Comparison of ENCODE assay signal across 14 cellular contexts in the genomic region with DNA sequence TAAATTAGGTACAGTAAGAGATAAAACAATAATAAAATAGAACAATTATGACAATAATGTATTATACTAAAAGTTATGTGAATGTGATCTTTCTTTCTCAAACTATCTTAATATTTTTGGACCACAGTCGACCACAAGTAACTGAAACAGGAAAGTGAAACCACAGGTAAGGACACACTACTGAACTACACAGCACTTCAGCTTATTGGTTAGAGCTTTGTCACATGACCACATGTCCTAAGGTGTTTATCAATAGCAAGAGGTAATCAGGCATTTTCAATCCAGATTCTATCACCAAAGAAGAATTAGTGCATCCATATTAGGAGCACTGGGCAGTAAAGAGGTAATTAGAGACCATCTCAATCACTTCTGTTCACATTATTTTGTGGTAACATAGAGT.
"Had no signal": no experiment of that assay in that cellular context is flagged by ENCODE, and none has a peak within 500 bp of the region (broad histone marks: within the 10 kb centered on the region; RNA-seq: fewer than 3 reads in every experiment).

No MANE protein-coding gene starts in this region.

- ATAC-seq: naive thymus-derived CD8-positive, alpha-beta T cell; sciatic nerve had no signal

- H3K27ac Mint-ChIP-seq: activated CD4-positive, alpha-beta T cell treated with anti-CD3 and anti-CD28 coated beads, Interleukin-2, amount 10 ng/mL, durations not matched to agents 24 days and 14 days; activated naive CD8-positive, alpha-beta T cell treated with anti-CD3 and anti-CD28 coated beads, Interleukin-2, amount 10 ng/mL, durations not matched to agents 7 days and 5 days; naive thymus-derived CD8-positive, alpha-beta T cell had no signal

- H3K27me3 Mint-ChIP-seq: activated CD4-positive, alpha-beta T cell treated with anti-CD3 and anti-CD28 coated beads, Interleukin-2, amount 10 ng/mL, durations not matched to agents 24 days and 14 days; brain had no signal

- H3K36me3 Mint-ChIP-seq: activated naive CD8-positive, alpha-beta T cell treated with anti-CD3 and anti-CD28 coated beads, Interleukin-2, amount 10 ng/mL, durations not matched to agents 7 days and 5 days; brain; naive thymus-derived CD8-positive, alpha-beta T cell had no signal

- H3K27ac ChIP-seq: colonic mucosa, pancreas, stomach had no signal

- H3K4me3 ChIP-seq: colonic mucosa, left lung, pancreas, stomach had no signal

- H3K9me3 Mint-ChIP-seq: activated CD4-positive, alpha-beta T cell treated with anti-CD3 and anti-CD28 coated beads, Interleukin-2, amount 10 ng/mL, durations not matched to agents 24 days and 14 days; activated naive CD8-positive, alpha-beta T cell treated with anti-CD3 and anti-CD28 coated beads, Interleukin-2, amount 10 ng/mL, durations not matched to agents 7 days and 5 days; brain; naive thymus-derived CD8-positive, alpha-beta T cell had no signal

- H3K36me3 ChIP-seq: colonic mucosa, left lung, pancreas, stomach had no signal

- H3K4me1 Mint-ChIP-seq: activated CD4-positive, alpha-beta T cell treated with anti-CD3 and anti-CD28 coated beads, Interleukin-2, amount 10 ng/mL, durations not matched to agents 24 days and 14 days had no signal

- H3K27me3 ChIP-seq: colonic mucosa, left lung, pancreas, stomach had no signal

- H3K4me3 Mint-ChIP-seq: activated CD4-positive, alpha-beta T cell treated with anti-CD3 and anti-CD28 coated beads, Interleukin-2, amount 10 ng/mL, durations not matched to agents 24 days and 14 days; activated naive CD8-positive, alpha-beta T cell treated with anti-CD3 and anti-CD28 coated beads, Interleukin-2, amount 10 ng/mL, durations not matched to agents 7 days and 5 days; brain; naive thymus-derived CD8-positive, alpha-beta T cell had no signal

- H3K9me3 ChIP-seq: colonic mucosa, left lung, pancreas, stomach had no signal

- DNase-seq: activated CD4-positive, alpha-beta T cell treated with anti-CD3 and anti-CD28 coated beads, Interleukin-2, amount 10 ng/mL, durations not matched to agents 24 days and 14 days; activated CD4-positive, CD25-positive, alpha-beta regulatory T cell; activated CD8-positive, alpha-beta memory T cell treated with anti-CD3 and anti-CD28 coated beads for 24 hours; activated naive CD8-positive, alpha-beta T cell treated with anti-CD3 and anti-CD28 coated beads, Interleukin-2, amount 10 ng/mL, durations not matched to agents 7 days and 5 days; central memory CD4-positive, alpha-beta T cell; colonic mucosa; hippocampal formation; kidney; left lung; naive thymus-derived CD8-positive, alpha-beta T cell; pancreas; stomach had no signal

- H3K4me1 ChIP-seq: colonic mucosa, left lung, pancreas, stomach had no signal
